ENCODE assay signal across 21 cellular contexts in genomic region chr4:7782783-7783182, GRCh38.
DNase-seq lines count a peak whose midpoint lies in the region; ATAC-seq, FAIRE-seq and TF ChIP-seq lines count a peak whose summit lies in the region.
"Had no signal": no experiment of that assay in that cellular context is flagged by ENCODE, and none has a peak within 500 bp of the region (broad histone marks: within the 10 kb centered on the region; RNA-seq: fewer than 3 reads in every experiment).

No MANE protein-coding gene starts in this region.

- H3K9me3 ChIP-seq in smooth muscle cell (replicated peaks; ENCODE audit: low read depth): no peaks in the 10 kb centered on the region
- H3K9me3 ChIP-seq: Caco-2 had no signal

- no peaks in the 10 kb centered on the region for H3K27me3 Mint-ChIP-seq in brain
- H3K27me3 Mint-ChIP-seq: activated B cell treated with CpG ODN at 0.5 μM for 24 hours; activated naive CD8-positive, alpha-beta T cell treated with anti-CD3 and anti-CD28 coated beads for 36 hours had no signal

- no peak overlapping the region for H2AFZ ChIP-seq in smooth muscle cell (ENCODE audit: low read depth)
- H2AFZ ChIP-seq: GM23338 had no signal

- no peak overlapping the region for H3K4me3 ChIP-seq in smooth muscle cell
- H3K4me3 ChIP-seq: GM23338 had no signal

- ATAC-seq in activated naive CD4-positive, alpha-beta T cell treated with anti-CD3 and anti-CD28 coated beads, Interleukin-2, amount 50 U/mL, for 72 hours: no peak
- no peak for ATAC-seq in GM21825 (IDR thresholded peaks at IDR 0.05; ENCODE audit: unreplicated experiment)
- ATAC-seq: foreskin keratinocyte, GM23338, left lobe of liver, Right ventricle myocardium inferior had no signal

- peaks cover 32% of the 10 kb centered on the region for H4K20me1 ChIP-seq in smooth muscle cell (ENCODE audit: low read depth)

- peaks cover 25% of the 10 kb centered on the region for H3K4me1 ChIP-seq in smooth muscle cell (ENCODE audit: low read depth)
- H3K4me1 ChIP-seq: Caco-2, foreskin keratinocyte had no signal

- no peaks in the 10 kb centered on the region for H3K9me3 Mint-ChIP-seq in activated naive CD4-positive, alpha-beta T cell treated with anti-CD3 and anti-CD28 coated beads, Interleukin-2, amount 50 U/mL, for 72 hours
- H3K9me3 Mint-ChIP-seq in brain: no peaks in the 10 kb centered on the region
- H3K9me3 Mint-ChIP-seq: activated B cell treated with CpG ODN at 0.5 μM for 24 hours; activated naive CD8-positive, alpha-beta T cell treated with anti-CD3 and anti-CD28 coated beads for 36 hours; GM23338 had no signal

- FAIRE-seq in GM18507 (lab: Jason Lieb, UNC) (peak; percentile 31), HTR-8/SVneo (lab: Jason Lieb, UNC) (no peak)

- H3K4me3 Mint-ChIP-seq in brain: no peak overlapping the region
- H3K4me3 Mint-ChIP-seq: activated B cell treated with CpG ODN at 0.5 μM for 24 hours; activated naive CD8-positive, alpha-beta T cell treated with anti-CD3 and anti-CD28 coated beads for 36 hours; GM23338 had no signal

- TF ChIP-seq CTCF in brain (conservative IDR thresholded peaks at IDR 0.05): no peak
- no peak for TF ChIP-seq CTCF in smooth muscle cell (IDR thresholded peaks at IDR 0.05; ENCODE audit: borderline replicate concordance, insufficient read depth, poor library complexity, severe bottlenecking)

- peak overlapping the region; percentile 82 for H3K27ac ChIP-seq in smooth muscle cell (ENCODE audit: low read depth)
- H3K27ac ChIP-seq: foreskin keratinocyte, HL-60 had no signal

- peak overlapping the region; percentile 13 for H3K9ac ChIP-seq in smooth muscle cell (ENCODE audit: low read depth)

- no peaks in the 10 kb centered on the region for H3K27me3 ChIP-seq in smooth muscle cell (ENCODE audit: low read depth)
- H3K27me3 ChIP-seq: foreskin keratinocyte had no signal

- peak overlapping the region; percentile 2 to 39 for H3K27ac Mint-ChIP-seq in activated naive CD4-positive, alpha-beta T cell treated with anti-CD3 and anti-CD28 coated beads, Interleukin-2, amount 50 U/mL, for 72 hours
- H3K27ac Mint-ChIP-seq in brain: peak overlapping the region in 4 of 5 experiments; percentile 4 to 87 (median 72)
- H3K27ac Mint-ChIP-seq: activated B cell treated with CpG ODN at 0.5 μM for 24 hours; activated naive CD8-positive, alpha-beta T cell treated with anti-CD3 and anti-CD28 coated beads for 36 hours; GM23338 had no signal

- peak overlapping the region; percentile 73 for H3K4me2 ChIP-seq in smooth muscle cell
- H3K4me2 ChIP-seq: GM23338 had no signal

- H3K36me3 Mint-ChIP-seq in activated naive CD4-positive, alpha-beta T cell treated with anti-CD3 and anti-CD28 coated beads, Interleukin-2, amount 50 U/mL, for 72 hours: peaks cover 0 to 10% of the 10 kb centered on the region in 2 donors
- H3K36me3 Mint-ChIP-seq in brain: peaks cover 80% of the 10 kb centered on the region

- peaks cover 52% of the 10 kb centered on the region for H3K4me1 Mint-ChIP-seq in brain
- H3K4me1 Mint-ChIP-seq: activated B cell treated with CpG ODN at 0.5 μM for 24 hours had no signal

- no peak for DNase-seq in activated naive CD4-positive, alpha-beta T cell treated with anti-CD3 and anti-CD28 coated beads, Interleukin-2, amount 50 U/mL, for 72 hours (ENCODE audit: low spot score in 2 of 2)
- no peak for DNase-seq in activated naive CD4-positive, alpha-beta T cell treated with anti-CD3 and anti-CD28 coated beads, Interleukin-2, amount 50 U/mL, for 16 hours
- DNase-seq in GM18507 (ENCODE audit: extremely low spot score, insufficient read length, low read depth) (no peak), smooth muscle cell (lab: John Stamatoyannopoulos, UW; ENCODE audit: unreplicated experiment) (no peak), superior temporal gyrus (ENCODE audit: extremely low spot score) (no peak), HTR-8/SVneo (ENCODE audit: insufficient read length, low spot score) (no peak)
- DNase-seq: activated B cell treated with CpG ODN at 0.5 μM for 24 hours; activated naive CD8-positive, alpha-beta T cell treated with anti-CD3 and anti-CD28 coated beads for 36 hours; Caco-2; caudate nucleus; foreskin keratinocyte; GDM1; NCI-H2029; stimulated activated CD4-positive, alpha-beta T cell treated with anti-CD3 and anti-CD28 coated beads, Interleukin-2, amount 100 ng/mL, for 24 hours; T-helper 1 cell had no signal

- H3K36me3 ChIP-seq in smooth muscle cell (ENCODE audit: low read depth): peaks cover 5% of the 10 kb centered on the region

- H3K79me2 ChIP-seq in smooth muscle cell (ENCODE audit: low read depth): no peaks in the 10 kb centered on the region

- WGBS in smooth muscle cell (ENCODE audit: low lambda C conversion rate): 39% methylated on average over 8 of the region's 8 CpGs

- H3F3A ChIP-seq in smooth muscle cell (ENCODE audit: low read depth): peaks cover 19% of the 10 kb centered on the region
